In genomic region chr2:128797937-128798336, GRCh38 we compare ENCODE assay signal across 12 cellular contexts.
DNase-seq lines count a peak whose midpoint lies in the region; ATAC-seq and TF ChIP-seq lines count a peak whose summit lies in the region.
"Had no signal": no experiment of that assay in that cellular context is flagged by ENCODE, and none has a peak within 500 bp of the region (broad histone marks: within the 10 kb centered on the region; RNA-seq: fewer than 3 reads in every experiment).

No MANE protein-coding gene starts in this region.

- no peak for TF ChIP-seq CTCF in GM12864 (IDR thresholded peaks at IDR 0.05; ENCODE audit: low read depth, low read length, missing control alignments)
- no peak for TF ChIP-seq CTCF in GM10248 (IDR thresholded peaks at IDR 0.05; ENCODE audit: control extremely low read depth, extremely low read depth, low read depth, missing control alignments)

- ATAC-seq in GM19372 (IDR thresholded peaks at IDR 0.05; ENCODE audit: low read depth, unreplicated experiment) (peak; percentile 85), HG02798 (IDR thresholded peaks at IDR 0.05; ENCODE audit: poor library complexity, unreplicated experiment) (peak; percentile 95)
- ATAC-seq: Panc1 had no signal

- POLR2A ChIA-PET in GM10248 (lab: Yijun Ruan, JAX) = no interaction called here

- CTCF ChIA-PET in GM10248 (lab: Yijun Ruan, JAX) = no interaction called here

- no peak overlapping the region for H3K4me3 ChIP-seq in GM12864 (ENCODE audit: low read depth, low read length)
- H3K4me3 ChIP-seq: thoracic aorta had no signal

- DNase-seq in GM12864 (ENCODE audit: low read depth) (peak; percentile 47), DMS153 (lab: John Stamatoyannopoulos, UW) (no peak), CD1c-positive myeloid dendritic cell (ENCODE audit: extremely low spot score) (no peak), cerebellar nuclear complex (lab: John Stamatoyannopoulos, UW) (no peak), GM10248 (ENCODE audit: extremely low spot score) (no peak)
- peak; percentile 4 for DNase-seq in activated CD8-positive, alpha-beta memory T cell treated with anti-CD3 and anti-CD28 coated beads, Interleukin-2, amount 50 U/mL, for 48 hours
- DNase-seq: EL, NCI-H2081 had no signal

Comparison
In these comparisons a context has a peak if more than half of its experiments do, and no peak if none do; other contexts are left out.
1. DNase-seq: peak in GM12864 (single experiment) and activated CD8-positive, alpha-beta memory T cell treated with anti-CD3 and anti-CD28 coated beads, Interleukin-2, amount 50 U/mL, for 48 hours (single experiment); none in DMS153 (single experiment), CD1c-positive myeloid dendritic cell (single experiment), cerebellar nuclear complex (0 of 2) and GM10248 (single experiment).